ENCODE assay signal across 9 cellular contexts in genomic region chr16:2135071-2135470, GRCh38. TPM values are rescaled to one million over a fixed set of nuclear protein-coding genes. Genes with fewer than 3 reads are reported as not detected.
DNase-seq lines count a peak whose midpoint lies in the region; ATAC-seq and TF ChIP-seq lines count a peak whose summit lies in the region.
"Not testable (repeated sequence)": the region's sequence is repeated elsewhere in the genome, so short reads cannot be mapped to it uniquely, and the experiment has no call there.
"Had no signal": no experiment of that assay in that cellular context is flagged by ENCODE, and none has a peak within 500 bp of the region (broad histone marks: within the 10 kb centered on the region; RNA-seq: fewer than 3 reads in every experiment).

No MANE protein-coding gene starts in this region.

- not testable (repeated sequence) for TF ChIP-seq EP300 in neural cell (conservative IDR thresholded peaks at IDR 0.05; ENCODE audit: poor library complexity, severe bottlenecking)

- H3F3A ChIP-seq in neural cell (ENCODE audit: insufficient read depth, low read length, poor library complexity, severe bottlenecking): not testable (repeated sequence)

- H3K27me3 Mint-ChIP-seq in activated naive CD4-positive, alpha-beta T cell treated with anti-CD3 and anti-CD28 coated beads for 36 hours (ENCODE audit: low read depth); effector memory CD8-positive, alpha-beta T cell; stimulated activated naive B cell treated with anti-CD40 and anti-IgM and Interleukin-4, amounts not matched to agents 10 μg/mL and 1 μg/mL and 100 μg/mL, for 72 hours: not testable (repeated sequence)

- not testable (repeated sequence) for H2AFZ ChIP-seq in neural cell (ENCODE audit: low read depth, low read length)

- CTCF ChIA-PET in activated naive CD4-positive, alpha-beta T cell treated with anti-CD3 and anti-CD28 coated beads for 36 hours (lab: Charles Lee): not testable (repeated sequence)

- H3K9me3 ChIP-seq in BE2C; HUES48 (ENCODE audit: control insufficient read depth, insufficient read depth, low read length); SK-N-MC (ENCODE audit: low read depth, low read length); iPS-18a (ENCODE audit: control insufficient read depth, low read depth, low read length); neural cell (ENCODE audit: low read length): not testable (repeated sequence)

- not testable (repeated sequence) for H3K27me3 ChIP-seq in BE2C; HUES48 (ENCODE audit: control insufficient read depth, insufficient read depth, low read length); iPS-18a (ENCODE audit: control insufficient read depth, insufficient read depth, low read length); neural cell (ENCODE audit: insufficient read depth, low read depth, low read length)

- not testable (repeated sequence) for H3K4me1 ChIP-seq in BE2C; HUES48 (ENCODE audit: control insufficient read depth, insufficient read depth, low read length); iPS-18a (ENCODE audit: control insufficient read depth, low read depth, low read length)

- not testable (repeated sequence) for DNase-seq in BE2C; SK-N-MC (ENCODE audit: low read depth, low spot score); activated naive CD4-positive, alpha-beta T cell treated with anti-CD3 and anti-CD28 coated beads for 36 hours; effector memory CD8-positive, alpha-beta T cell; stimulated activated naive B cell treated with anti-CD40 and anti-IgM and Interleukin-4, amounts not matched to agents 10 μg/mL and 1 μg/mL and 100 μg/mL, for 72 hours

- H4K20me1 ChIP-seq in neural cell (ENCODE audit: insufficient read depth): not testable (repeated sequence)

- intact Hi-C loops in activated naive CD4-positive, alpha-beta T cell treated with anti-CD3 and anti-CD28 coated beads for 36 hours (cut with micrococcal nuclease): not testable (repeated sequence)

- not testable (repeated sequence) for H3K9me3 Mint-ChIP-seq in activated naive CD4-positive, alpha-beta T cell treated with anti-CD3 and anti-CD28 coated beads for 36 hours; effector memory CD8-positive, alpha-beta T cell; stimulated activated naive B cell treated with anti-CD40 and anti-IgM and Interleukin-4, amounts not matched to agents 10 μg/mL and 1 μg/mL and 100 μg/mL, for 72 hours

- ATAC-seq in effector memory CD8-positive, alpha-beta T cell (replicated peaks); stimulated activated naive B cell treated with anti-CD40 and anti-IgM and Interleukin-4, amounts not matched to agents 10 μg/mL and 1 μg/mL and 100 μg/mL, for 72 hours (replicated peaks): not testable (repeated sequence)

- not testable (repeated sequence) for H3K9me2 ChIP-seq in neural cell (ENCODE audit: insufficient read depth, low read length)

- H3K36me3 Mint-ChIP-seq in activated naive CD4-positive, alpha-beta T cell treated with anti-CD3 and anti-CD28 coated beads for 36 hours (ENCODE audit: low read depth); effector memory CD8-positive, alpha-beta T cell (ENCODE audit: insufficient read depth); stimulated activated naive B cell treated with anti-CD40 and anti-IgM and Interleukin-4, amounts not matched to agents 10 μg/mL and 1 μg/mL and 100 μg/mL, for 72 hours: not testable (repeated sequence)

- not testable (repeated sequence) for H3K9ac ChIP-seq in HUES48 (ENCODE audit: low read depth, low read length); iPS-18a (ENCODE audit: low read length)
- H3K9ac ChIP-seq in SK-N-MC (ENCODE audit: insufficient read length) (peak overlapping the region; percentile 41), neural cell (ENCODE audit: low read length) (peak overlapping the region; percentile 62)

- H3K36me3 ChIP-seq in BE2C; HUES48 (ENCODE audit: control insufficient read depth, insufficient read depth, low read length); SK-N-MC (ENCODE audit: insufficient read depth, low read length); iPS-18a (ENCODE audit: control insufficient read depth, low read depth, low read length); neural cell (ENCODE audit: insufficient read depth, low read length): not testable (repeated sequence)

- TF ChIP-seq CTCF in BE2C (IDR thresholded peaks at IDR 0.05; ENCODE audit: low read depth, low read length); neural cell (IDR thresholded peaks at IDR 0.05; ENCODE audit: poor library complexity, severe bottlenecking): not testable (repeated sequence)

- H3K4me1 Mint-ChIP-seq in activated naive CD4-positive, alpha-beta T cell treated with anti-CD3 and anti-CD28 coated beads for 36 hours (ENCODE audit: low read depth); effector memory CD8-positive, alpha-beta T cell (ENCODE audit: low read depth in 2 of 2): not testable (repeated sequence)
- peaks cover 6 to 19% of the 10 kb centered on the region in 2 donors for H3K4me1 Mint-ChIP-seq in stimulated activated naive B cell treated with anti-CD40 and anti-IgM and Interleukin-4, amounts not matched to agents 10 μg/mL and 1 μg/mL and 100 μg/mL, for 72 hours

- not testable (repeated sequence) for H3K4me2 ChIP-seq in neural cell (ENCODE audit: low read length)

- peak overlapping the region; percentile 69 for H3K4me3 Mint-ChIP-seq in activated naive CD4-positive, alpha-beta T cell treated with anti-CD3 and anti-CD28 coated beads for 36 hours
- peak overlapping the region; percentile 64 to 73 for H3K4me3 Mint-ChIP-seq in effector memory CD8-positive, alpha-beta T cell
- peak overlapping the region; percentile 83 to 91 for H3K4me3 Mint-ChIP-seq in stimulated activated naive B cell treated with anti-CD40 and anti-IgM and Interleukin-4, amounts not matched to agents 10 μg/mL and 1 μg/mL and 100 μg/mL, for 72 hours

- H3K79me2 ChIP-seq in neural cell (replicated peaks; ENCODE audit: insufficient read depth, low read length): not testable (repeated sequence)

- not testable (repeated sequence) for TF ChIP-seq RAD21 in neural cell (conservative IDR thresholded peaks at IDR 0.05)

- H3K27ac Mint-ChIP-seq in activated naive CD4-positive, alpha-beta T cell treated with anti-CD3 and anti-CD28 coated beads for 36 hours; effector memory CD8-positive, alpha-beta T cell: not testable (repeated sequence)
- peak overlapping the region; percentile 65 for H3K27ac Mint-ChIP-seq in stimulated activated naive B cell treated with anti-CD40 and anti-IgM and Interleukin-4, amounts not matched to agents 10 μg/mL and 1 μg/mL and 100 μg/mL, for 72 hours

- H3K27ac ChIP-seq in HUES48 (ENCODE audit: low read depth, low read length); SK-N-MC; iPS-18a (ENCODE audit: low read length); neural cell (ENCODE audit: low read length): not testable (repeated sequence)

- peak overlapping the region; percentile 60 for H3K4me3 ChIP-seq in BE2C (ENCODE audit: low read depth, low read length)
- peak overlapping the region; percentile 52; the same call in 1 of the 2 replicates for H3K4me3 ChIP-seq in HUES48 (ENCODE audit: low read depth, low read length)
- H3K4me3 ChIP-seq in SK-N-MC: peak overlapping the region; percentile 71
- H3K4me3 ChIP-seq in iPS-18a (ENCODE audit: low read length): peak overlapping the region; percentile 30
- H3K4me3 ChIP-seq in neural cell (ENCODE audit: low read length): peak overlapping the region; percentile 61

RNA-seq across cellular contexts. Expression of gene PKD1, which starts 0.6 kb away (rescaled TPM):
- 375 TPM for polyA plus RNA-seq in BE2C (2012; ENCODE audit: insufficient read depth, insufficient read length, low read depth)
- 10 to 100 TPM; 63.3 to 68.9 TPM for total RNA-seq in activated naive CD4-positive, alpha-beta T cell treated with anti-CD3 and anti-CD28 coated beads for 36 hours
- polyA plus RNA-seq in neural cell: 176 and 232 TPM in 2 replicates
- polyA minus RNA-seq in neural cell: 100 and 130 TPM in 2 replicates

RNA-seq across cellular contexts. Expression of gene RAB26, which starts 13.4 kb away (rescaled TPM):
- 9.1 TPM for polyA plus RNA-seq in BE2C (2012; ENCODE audit: insufficient read depth, insufficient read length, low read depth)
- not detected for total RNA-seq in activated naive CD4-positive, alpha-beta T cell treated with anti-CD3 and anti-CD28 coated beads for 36 hours
- 2.7 and 4.9 TPM in 2 replicates for polyA plus RNA-seq in neural cell
- 0.58 and 0.97 TPM in 2 replicates for polyA minus RNA-seq in neural cell
- total RNA-seq: T-helper 2 cell treated with Interferon-gamma antibody and Interleukin-4, amounts not matched to agents 100 ng/mL and 5 ng/mL, for 36 hours had no signal

RNA-seq across cellular contexts. Expression of gene TRAF7, which starts 20.5 kb away (rescaled TPM):
- polyA plus RNA-seq in BE2C (2012; ENCODE audit: insufficient read depth, insufficient read length, low read depth): 126 TPM
- total RNA-seq in activated naive CD4-positive, alpha-beta T cell treated with anti-CD3 and anti-CD28 coated beads for 36 hours: 100 to 1,000 TPM; 102 to 104 TPM
- polyA plus RNA-seq in neural cell: 30.9 and 42.5 TPM in 2 replicates
- 38.0 and 46.0 TPM in 2 replicates for polyA minus RNA-seq in neural cell
